Comparison of ENCODE assay signal across 19 cellular contexts in the genomic region with DNA sequence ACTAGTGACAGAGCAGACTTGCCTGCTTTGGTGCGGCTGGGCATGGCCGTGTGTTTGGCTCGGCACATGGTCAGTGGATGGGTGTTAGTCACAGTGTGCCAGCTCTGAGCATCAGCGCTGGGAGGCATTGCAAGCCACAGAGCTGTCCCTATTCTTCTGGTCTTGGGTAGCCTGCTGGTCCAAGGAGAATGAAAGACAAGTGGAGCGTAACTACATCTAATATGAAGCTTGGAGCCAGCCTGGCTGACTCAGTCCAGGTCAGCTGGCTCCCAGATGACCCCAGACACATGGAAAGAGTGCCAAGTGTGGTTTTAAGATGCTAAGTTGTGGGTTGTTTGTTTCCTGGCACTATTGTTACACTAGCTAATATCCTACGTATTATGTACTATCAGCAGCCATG.
DNase-seq lines count a peak whose midpoint lies in the region; ATAC-seq, FAIRE-seq and TF ChIP-seq lines count a peak whose summit lies in the region.
"Had no signal": no experiment of that assay in that cellular context is flagged by ENCODE, and none has a peak within 500 bp of the region (broad histone marks: within the 10 kb centered on the region; RNA-seq: fewer than 3 reads in every experiment).

No MANE protein-coding gene starts in this region.

- H4K20me1 ChIP-seq in astrocyte (ENCODE audit: insufficient read depth, low read length), result no peaks in the 10 kb centered on the region

- H3K9me3 Mint-ChIP-seq in astrocyte (ENCODE audit: unreplicated experiment) (no peaks in the 10 kb centered on the region), chondrocyte (ENCODE audit: low read depth) (no peaks in the 10 kb centered on the region)
- H3K9me3 Mint-ChIP-seq: GM23338 had no signal

- no peak overlapping the region for H3K4me2 ChIP-seq in astrocyte (ENCODE audit: low read length)
- H3K4me2 ChIP-seq in trophoblast cell (ENCODE audit: low read length), result no peak overlapping the region
- H3K4me2 ChIP-seq: GM23338 had no signal

- TF ChIP-seq CTCF in astrocyte (IDR thresholded peaks at IDR 0.05; ENCODE audit: insufficient read depth, low read depth, low read length) (no peak), chondrocyte (IDR thresholded peaks at IDR 0.05) (no peak)

- no peak for FAIRE-seq in astrocyte (lab: Jason Lieb, UNC)
- FAIRE-seq: A204.1, G401.6, GM12892, K562 had no signal

- H3K14ac ChIP-seq in trophoblast cell (ENCODE audit: low read length), result no peak overlapping the region

- H3K36me3 ChIP-seq in astrocyte (ENCODE audit: insufficient read depth, low read length) (no peaks in the 10 kb centered on the region), trophoblast cell (ENCODE audit: control insufficient read depth in 1 of 2, insufficient read depth in 2 of 2, low read length in 2 of 2) (no peaks in the 10 kb centered on the region)

- peak overlapping the region; percentile 1 for H3K23ac ChIP-seq in trophoblast cell (ENCODE audit: low read length)

- H3K4ac ChIP-seq in trophoblast cell (ENCODE audit: low read depth, low read length), result no peak overlapping the region

- H3K79me2 ChIP-seq in astrocyte (ENCODE audit: insufficient read depth, low read length), result no peaks in the 10 kb centered on the region
- H3K79me2 ChIP-seq in trophoblast cell (ENCODE audit: control insufficient read depth, insufficient read depth, low read length, poor library complexity), result no peaks in the 10 kb centered on the region

- WGBS in trophoblast cell (ENCODE audit: extremely low coverage, insufficient coverage, insufficient read length), result no CpG with 5 or more reads among the region's 6 CpGs

- peaks cover 2% of the 10 kb centered on the region for H3K36me3 Mint-ChIP-seq in astrocyte (ENCODE audit: low read depth, unreplicated experiment)
- H3K36me3 Mint-ChIP-seq in chondrocyte (ENCODE audit: low read depth), result peaks cover 1% of the 10 kb centered on the region

- H4K91ac ChIP-seq in trophoblast cell (ENCODE audit: low read depth, low read length), result no peak overlapping the region

- DNase-seq in G401 (ENCODE audit: low spot score) (peak; percentile 44), astrocyte (ENCODE audit: low read depth) (peak; percentile 7), glomerular visceral epithelial cell (ENCODE audit: extremely low spot score) (peak; percentile 23), trophoblast cell (no peak), SIG-M5 (lab: John Stamatoyannopoulos, UW) (no peak), chondrocyte (ENCODE audit: low spot score) (no peak)
- DNase-seq in activated CD8-positive, alpha-beta memory T cell treated with anti-CD3 and anti-CD28 coated beads, Interleukin-2, amount 50 U/mL, for 48 hours, result no peak
- DNase-seq: Calu3, DMS79, NCI-H1092, NCI-H345, NCI-H748 treated with DMSO at 0.1 percent for 48 hours, Right ventricle myocardium superior had no signal

- H3K18ac ChIP-seq in trophoblast cell (ENCODE audit: low read length), result no peak overlapping the region

- H4K8ac ChIP-seq in trophoblast cell (ENCODE audit: low read depth, low read length), result no peak overlapping the region

- H3K27me3 ChIP-seq in astrocyte (ENCODE audit: insufficient read depth, low read length) (no peaks in the 10 kb centered on the region), trophoblast cell (ENCODE audit: insufficient read depth, low read length) (no peaks in the 10 kb centered on the region)

- H2BK5ac ChIP-seq in trophoblast cell (ENCODE audit: low read depth, low read length, poor library complexity), result no peak overlapping the region

- no peak overlapping the region for H3K4me3 ChIP-seq in astrocyte (ENCODE audit: insufficient read depth, low read depth, low read length)
- H3K4me3 ChIP-seq in trophoblast cell (ENCODE audit: low read depth, low read length), result no peak overlapping the region
- H3K4me3 ChIP-seq: GM23338, K562 had no signal

- no peak overlapping the region for H2AK5ac ChIP-seq in trophoblast cell (ENCODE audit: low read length)

- no peak overlapping the region for H3K4me3 Mint-ChIP-seq in astrocyte (ENCODE audit: unreplicated experiment)
- no peak overlapping the region for H3K4me3 Mint-ChIP-seq in chondrocyte (ENCODE audit: unreplicated experiment)
- H3K4me3 Mint-ChIP-seq: GM23338 had no signal

- H3K9me3 ChIP-seq in astrocyte (ENCODE audit: insufficient read depth, low read depth, low read length) (no peaks in the 10 kb centered on the region), trophoblast cell (ENCODE audit: insufficient read depth, low read depth, low read length) (peaks cover 1% of the 10 kb centered on the region)

- no peaks in the 10 kb centered on the region for H3K79me1 ChIP-seq in trophoblast cell (ENCODE audit: low read length)

- no peak overlapping the region for H3K27ac ChIP-seq in astrocyte (ENCODE audit: low read depth, low read length)
- no peak overlapping the region for H3K27ac ChIP-seq in trophoblast cell (ENCODE audit: low read depth, low read length)

- in situ Hi-C loops in G401 (cut with HindIII; ENCODE audit: low sequenced_read_pairs), result no loop called here

- H3K4me1 Mint-ChIP-seq in astrocyte (ENCODE audit: low read depth, unreplicated experiment) (no peaks in the 10 kb centered on the region), chondrocyte (ENCODE audit: low read depth) (peaks cover 29% of the 10 kb centered on the region)

- no peak overlapping the region for H2AFZ ChIP-seq in astrocyte (ENCODE audit: low read depth, low read length)
- H2AFZ ChIP-seq in trophoblast cell (ENCODE audit: insufficient read depth, low read length, poor library complexity), result no peak overlapping the region
- H2AFZ ChIP-seq: GM23338 had no signal

- no peak overlapping the region for H4K12ac ChIP-seq in trophoblast cell (ENCODE audit: low read depth, low read length)

- H2BK12ac ChIP-seq in trophoblast cell (ENCODE audit: low read length), result no peak overlapping the region

- H3K27ac Mint-ChIP-seq in astrocyte (ENCODE audit: unreplicated experiment), result no peak overlapping the region
- H3K27ac Mint-ChIP-seq in chondrocyte (ENCODE audit: unreplicated experiment), result no peak overlapping the region
- H3K27ac Mint-ChIP-seq: GM23338 had no signal

- H3K4me1 ChIP-seq in astrocyte (ENCODE audit: insufficient read depth, low read length), result no peaks in the 10 kb centered on the region
- H3K4me1 ChIP-seq in trophoblast cell (ENCODE audit: control insufficient read depth in 1 of 2, insufficient read depth in 2 of 2, low read length in 2 of 2), result no peaks in the 10 kb centered on the region

- no peaks in the 10 kb centered on the region for H3K27me3 Mint-ChIP-seq in astrocyte (ENCODE audit: low read depth, unreplicated experiment)
- no peaks in the 10 kb centered on the region for H3K27me3 Mint-ChIP-seq in chondrocyte (ENCODE audit: low read depth)

- H3K9ac ChIP-seq in astrocyte (ENCODE audit: low read length), result no peak overlapping the region
- no peak overlapping the region for H3K9ac ChIP-seq in trophoblast cell (ENCODE audit: low read length)

- no peak overlapping the region for H2BK120ac ChIP-seq in trophoblast cell (ENCODE audit: insufficient read depth, low read length, poor library complexity)

- ATAC-seq in HG02981 (IDR thresholded peaks at IDR 0.05; ENCODE audit: unreplicated experiment), result no peak
- ATAC-seq: GM23338, K562 had no signal

Comparison
In these comparisons a context has a peak if more than half of its experiments do, and no peak if none do; other contexts are left out.
1. DNase-seq: peak in G401 (single experiment), astrocyte (single experiment) and glomerular visceral epithelial cell (single experiment); none in trophoblast cell (0 of 2), activated CD8-positive, alpha-beta memory T cell treated with anti-CD3 and anti-CD28 coated beads, Interleukin-2, amount 50 U/mL, for 48 hours (single experiment), SIG-M5 (single experiment) and chondrocyte (single experiment).